ENCODE assay signal across 15 cellular contexts in genomic region chr12:110575326-110575725, GRCh38. TPM values are rescaled to one million over a fixed set of nuclear protein-coding genes. Genes with fewer than 3 reads are reported as not detected.
DNase-seq lines count a peak whose midpoint lies in the region; ATAC-seq, FAIRE-seq and TF ChIP-seq lines count a peak whose summit lies in the region.
"Had no signal": no experiment of that assay in that cellular context is flagged by ENCODE, and none has a peak within 500 bp of the region (broad histone marks: within the 10 kb centered on the region; RNA-seq: fewer than 3 reads in every experiment).

No MANE protein-coding gene starts in this region.

- peaks cover 11% of the 10 kb centered on the region for H3K36me3 Mint-ChIP-seq in CD8-positive, alpha-beta T cell
- peaks cover 7% of the 10 kb centered on the region for H3K36me3 Mint-ChIP-seq in endothelial cell (ENCODE audit: low read depth, unreplicated experiment)

- peak overlapping the region; percentile 37 for H3K27ac Mint-ChIP-seq in CD8-positive, alpha-beta T cell
- H3K27ac Mint-ChIP-seq in endothelial cell (ENCODE audit: unreplicated experiment) = no peak overlapping the region

- intact Hi-C loops in CD8-positive, alpha-beta T cell (cut with DNase I, micrococcal nuclease) = loop anchor here in 1 of 2 experiments (1.0 kb wide), 1 partner anchor 13 kb away; no protein-coding TSS in a partner anchor
- intact Hi-C loops in pancreas (cut with DNase I) = no loop called here

- H3K27ac ChIP-seq in CD8-positive, alpha-beta T cell (ENCODE audit: low read depth, low read length) = no peak overlapping the region
- no peak overlapping the region for H3K27ac ChIP-seq in pancreas
- H3K27ac ChIP-seq: ascending aorta, neutrophil had no signal

- CTCF ChIA-PET in CD8-positive, alpha-beta T cell (lab: Charles Lee) = interaction anchor here (0.8 to 4.8 kb wide), 5 partner anchors 12 to 105 kb away, joined by 3 to 39 read pairs (median 5); no protein-coding TSS in a partner anchor

- TF ChIP-seq CTCF in CD8-positive, alpha-beta T cell (IDR thresholded peaks at IDR 0.05) = no peak
- TF ChIP-seq CTCF in pancreas (IDR thresholded peaks at IDR 0.05) (no peak), endothelial cell (IDR thresholded peaks at IDR 0.05; ENCODE audit: unreplicated experiment) (no peak)

- H3K4me3 Mint-ChIP-seq in CD8-positive, alpha-beta T cell = no peak overlapping the region
- no peak overlapping the region for H3K4me3 Mint-ChIP-seq in endothelial cell (ENCODE audit: unreplicated experiment)

- H3K36me3 ChIP-seq in CD8-positive, alpha-beta T cell (ENCODE audit: insufficient read depth, low read length) = no peaks in the 10 kb centered on the region
- no peaks in the 10 kb centered on the region for H3K36me3 ChIP-seq in pancreas
- H3K36me3 ChIP-seq: ascending aorta, neutrophil had no signal

- no peaks in the 10 kb centered on the region for H3K27me3 ChIP-seq in CD8-positive, alpha-beta T cell (ENCODE audit: insufficient read depth, low read length)
- H3K27me3 ChIP-seq in pancreas = no peaks in the 10 kb centered on the region
- H3K27me3 ChIP-seq: ascending aorta, neutrophil had no signal

- no peak for FAIRE-seq in pancreas (lab: Jason Lieb, UNC)

- no peak for DNase-seq in CD8-positive, alpha-beta T cell
- peak; percentile 46 for DNase-seq in NCI-H460 (ENCODE audit: extremely low read depth, low read depth)
- peak; percentile 25 for DNase-seq in fibroblast of gingiva (ENCODE audit: low read depth)
- no peak for DNase-seq in pancreas
- DNase-seq in 8988T = no peak
- no peak for DNase-seq in endothelial cell (ENCODE audit: low spot score)
- DNase-seq in NCI-H146 treated with DMSO at 0.1 percent for 48 hours (lab: John Stamatoyannopoulos, UW; ENCODE audit: unreplicated experiment) = no peak
- DNase-seq: activated CD4-positive, alpha-beta T cell treated with anti-CD3 and anti-CD28 coated beads, Interleukin-2, amount 50 U/mL, for 48 hours; H7; NCI-H226; SHP77 treated with DMSO at 0.1 percent for 48 hours; stimulated activated CD4-positive, alpha-beta T cell treated with anti-CD3 and anti-CD28 coated beads, Interleukin-2, amount 100 ng/mL, for 24 hours had no signal

- POLR2A ChIA-PET in CD8-positive, alpha-beta T cell (lab: Charles Lee) = interaction anchor here (0.9 to 1.9 kb wide), 6 partner anchors 10 to 125 kb away, joined by 3 to 8 read pairs (median 3); partner anchors contain the start of genes ARPC3, FAM216A, GPN3 and RAD9B

- H3K4me1 Mint-ChIP-seq in CD8-positive, alpha-beta T cell (ENCODE audit: low read depth) = peaks cover 63% of the 10 kb centered on the region
- H3K4me1 Mint-ChIP-seq in endothelial cell (ENCODE audit: unreplicated experiment) = no peaks in the 10 kb centered on the region

- H3K9me3 ChIP-seq in CD8-positive, alpha-beta T cell (ENCODE audit: low read length) = peaks cover 8% of the 10 kb centered on the region
- no peaks in the 10 kb centered on the region for H3K9me3 ChIP-seq in pancreas
- H3K9me3 ChIP-seq: neutrophil had no signal

- peaks cover 6% of the 10 kb centered on the region for H3K9me3 Mint-ChIP-seq in CD8-positive, alpha-beta T cell
- H3K9me3 Mint-ChIP-seq in endothelial cell (ENCODE audit: unreplicated experiment) = no peaks in the 10 kb centered on the region

- H3K27me3 Mint-ChIP-seq in CD8-positive, alpha-beta T cell (ENCODE audit: low read depth) = no peaks in the 10 kb centered on the region
- H3K27me3 Mint-ChIP-seq in endothelial cell (ENCODE audit: unreplicated experiment) = no peaks in the 10 kb centered on the region

- no peak for ATAC-seq in CD8-positive, alpha-beta T cell
- ATAC-seq in pancreas = peak in 3 of 4 donors; percentile 34 to 58 (median 39)
- ATAC-seq in HG02938 (IDR thresholded peaks at IDR 0.05; ENCODE audit: unreplicated experiment) = no peak

- H3K4me1 ChIP-seq in CD8-positive, alpha-beta T cell (ENCODE audit: insufficient read depth, low read length) = peaks cover 44% of the 10 kb centered on the region
- peaks cover 0 to 39% (median 17%) of the 10 kb centered on the region in 3 donors for H3K4me1 ChIP-seq in pancreas

- 4 to 6% methylated on average over 1 of the region's 1 CpG for WGBS in pancreas, 2 donors

- no peak overlapping the region for H3K4me3 ChIP-seq in CD8-positive, alpha-beta T cell (ENCODE audit: low read depth, low read length)
- no peak overlapping the region for H3K4me3 ChIP-seq in pancreas
- H3K4me3 ChIP-seq: ascending aorta had no signal

RNA-seq across cellular contexts. Expression of gene PPTC7, which starts 7.8 kb away (rescaled TPM):
- total RNA-seq in CD8-positive, alpha-beta T cell = 10 to 100 TPM; 49.6 to 50.4 TPM
- total RNA-seq in NCI-H460 (2014; rRNA removed; shearing (Covaris generic)) = 12.7 and 13.6 TPM in 2 replicates
- polyA plus RNA-seq in NCI-H460 (2014; cell fraction: nucleus; rRNA removed) = 4.5 and 4.8 TPM in 2 replicates
- 1 to 10 TPM; 4.6 to 9.0 (median 6.2) TPM for total RNA-seq in pancreas
- polyA plus RNA-seq in pancreas = 1 to 10 TPM; 2.2 to 5.8 TPM
- total RNA-seq in endothelial cell (ENCODE audit: unreplicated experiment) = 13.7 TPM

RNA-seq across cellular contexts. Expression of gene TCTN1, which starts 38.6 kb away (rescaled TPM):
- 1 to 10 TPM; 4.7 to 4.9 TPM for total RNA-seq in CD8-positive, alpha-beta T cell
- 38.8 and 42.6 TPM in 2 replicates for total RNA-seq in NCI-H460 (2014; rRNA removed; shearing (Covaris generic))
- polyA plus RNA-seq in NCI-H460 (2014; cell fraction: nucleus; rRNA removed) = 68.0 and 94.7 TPM in 2 replicates
- 10 to 100 TPM; 14.7 to 25.3 (median 17.6) TPM for total RNA-seq in pancreas
- polyA plus RNA-seq in pancreas = 10 to 100 TPM; 31.0 to 54.5 TPM
- 24.4 TPM for total RNA-seq in endothelial cell (ENCODE audit: unreplicated experiment)

Comparison
In these comparisons a context has a peak if more than half of its experiments do, and no peak if none do; other contexts are left out.
1. ATAC-seq: peak in pancreas (3 of 4); none in CD8-positive, alpha-beta T cell (single experiment) and HG02938 (single experiment).
2. DNase-seq: peak in NCI-H460 (single experiment) and fibroblast of gingiva (single experiment); none in CD8-positive, alpha-beta T cell (0 of 7), pancreas (0 of 6), 8988T (single experiment), endothelial cell (single experiment) and NCI-H146 treated with DMSO at 0.1 percent for 48 hours (single experiment).